In the genomic region with DNA sequence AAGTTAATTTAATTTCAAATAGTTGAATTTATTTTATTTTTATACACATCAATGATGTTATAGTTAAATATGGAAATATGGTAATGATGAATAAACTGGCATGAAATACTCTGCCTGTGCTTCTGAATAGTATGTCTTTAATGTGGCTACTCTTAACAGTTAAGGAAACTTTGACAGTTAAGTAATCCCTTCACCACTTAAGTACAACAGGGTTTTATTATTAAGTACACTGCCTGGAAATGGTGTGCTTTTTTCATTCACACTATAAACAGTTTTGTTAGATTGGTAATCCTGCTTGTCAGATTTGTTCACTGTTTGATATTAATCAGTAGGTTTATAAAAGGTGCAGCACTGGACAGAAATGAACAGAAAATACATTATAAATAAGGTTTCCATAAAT, we compare ENCODE assay signal across 5 cellular contexts.
"Had no signal": no experiment of that assay in that cellular context is flagged by ENCODE, and none has a peak within 500 bp of the region (broad histone marks: within the 10 kb centered on the region; RNA-seq: fewer than 3 reads in every experiment).

No MANE protein-coding gene starts in this region.

- DNase-seq: GM23248, H9, HCEC 1CT, IMR-90 had no signal

- H3K27ac Mint-ChIP-seq: H9 had no signal

- H2AFZ ChIP-seq: GM23248 had no signal

- H3K9ac ChIP-seq: GM23248 had no signal

- H3K4me3 Mint-ChIP-seq: H9 had no signal

- H3K27ac ChIP-seq: GM23248 had no signal

- ATAC-seq: K562 had no signal

- H3K4me3 ChIP-seq: GM23248, K562 had no signal

- H3K4me1 Mint-ChIP-seq: H9 had no signal
